In genomic region chr14:76551116-76551515, GRCh38 we compare ENCODE assay signal across 30 cellular contexts.
A peak's percentile ranks its signal among the peaks of the same experiment; 100 is the strongest.
DNase-seq lines count a peak whose midpoint lies in the region; FAIRE-seq and TF ChIP-seq lines count a peak whose summit lies in the region.
"Had no signal": no experiment of that assay in that cellular context is flagged by ENCODE, and none has a peak within 500 bp of the region (broad histone marks: within the 10 kb centered on the region; RNA-seq: fewer than 3 reads in every experiment).

No MANE protein-coding gene starts in this region.

- H3K9me3 ChIP-seq in HUES64 (ENCODE audit: insufficient read depth, low read depth, low read length) (no peaks in the 10 kb centered on the region), mammary epithelial cell (replicated peaks; ENCODE audit: insufficient read depth, low read length) (no peaks in the 10 kb centered on the region), keratinocyte (ENCODE audit: control insufficient read depth, low read depth, low read length) (no peaks in the 10 kb centered on the region)
- no peaks in the 10 kb centered on the region for H3K9me3 ChIP-seq in CD4-positive, alpha-beta memory T cell (ENCODE audit: control insufficient read depth in 1 of 2, low read length in 2 of 2)
- H3K9me3 ChIP-seq: BLaER1 treated with 17β-estradiol and CSF1 and Interleukin-3, amounts not matched to agents 10 nM and 100 nM; Caco-2; HAP-1 had no signal

- no peaks in the 10 kb centered on the region for H3K9me3 Mint-ChIP-seq in progenitor cell of endocrine pancreas (ENCODE audit: low read depth)
- H3K9me3 Mint-ChIP-seq in CD4-positive, alpha-beta memory T cell, result no peaks in the 10 kb centered on the region
- H3K9me3 Mint-ChIP-seq: CD4-positive, alpha-beta T cell; HFFc6; T-cell had no signal

- DNase-seq in ELF-1 (ENCODE audit: low read depth, low spot score), result peak; percentile 39
- no peak for DNase-seq in mammary epithelial cell
- DNase-seq in keratinocyte (ENCODE audit: low read depth, low spot score), result no peak
- no peak for DNase-seq in progenitor cell of endocrine pancreas (ENCODE audit: low spot score, unreplicated experiment)
- DNase-seq in MV-4-11 (lab: John Stamatoyannopoulos, UW), result no peak
- no peak for DNase-seq in CD4-positive, alpha-beta memory T cell
- DNase-seq: AML-193; Caco-2; CD4-positive, alpha-beta T cell; DMS 273 treated with DMSO at 0.1 percent for 48 hours; DMS79; GF-D8; HFFc6; Karpas-422; NCI-H1105; NCI-H1436 treated with DMSO at 0.1 percent for 48 hours; NCI-H187 treated with DMSO at 0.1 percent for 48 hours; NCI-H446; NCI-H524 treated with DMSO at 0.1 percent for 48 hours; NCI-H774; NK-92 treated with Interleukin-12 subunit alpha and Interleukin-12 subunit beta, amount 100 ng/mL, for 24 hours; PC-9; SHP77; T-cell had no signal

- no peaks in the 10 kb centered on the region for H3K79me2 ChIP-seq in mammary epithelial cell (ENCODE audit: insufficient read depth, low read length)
- no peaks in the 10 kb centered on the region for H3K79me2 ChIP-seq in keratinocyte (ENCODE audit: control insufficient read depth, insufficient read depth, low read length)

- no peaks in the 10 kb centered on the region for H3K36me3 ChIP-seq in HUES64 (ENCODE audit: insufficient read depth, low read length)
- H3K36me3 ChIP-seq in mammary epithelial cell (ENCODE audit: insufficient read depth, low read length), result no peaks in the 10 kb centered on the region
- no peaks in the 10 kb centered on the region for H3K36me3 ChIP-seq in keratinocyte (ENCODE audit: control insufficient read depth in 2 of 2, extremely low read depth in 1 of 2, insufficient read depth in 2 of 2, low read length in 2 of 2)
- H3K36me3 ChIP-seq in CD4-positive, alpha-beta memory T cell (ENCODE audit: insufficient read depth, low read length), result no peaks in the 10 kb centered on the region
- H3K36me3 ChIP-seq: BLaER1 treated with 17β-estradiol and CSF1 and Interleukin-3, amounts not matched to agents 10 nM and 100 nM; HAP-1 had no signal

- BruUV-seq in mammary epithelial cell (replicated peaks; lab: Mats Ljungman, UMichigan), result no TSS peak

- peaks cover 12% of the 10 kb centered on the region for H3K4me1 Mint-ChIP-seq in progenitor cell of endocrine pancreas (ENCODE audit: low read depth)
- no peaks in the 10 kb centered on the region for H3K4me1 Mint-ChIP-seq in CD4-positive, alpha-beta memory T cell
- H3K4me1 Mint-ChIP-seq: T-cell had no signal

- H3K9ac ChIP-seq in HUES64 (ENCODE audit: low read depth, low read length) (no peak overlapping the region), mammary epithelial cell (ENCODE audit: insufficient read depth, low read length) (peak overlapping the region; percentile 75), keratinocyte (ENCODE audit: control insufficient read depth, extremely low read depth, insufficient read depth, low read length) (peak overlapping the region; percentile 79)
- H3K9ac ChIP-seq: BLaER1 treated with 17β-estradiol and CSF1 and Interleukin-3, amounts not matched to agents 10 nM and 100 nM had no signal

- intact Hi-C loops in mammary epithelial cell (cut with micrococcal nuclease), result no loop called here
- intact Hi-C loops in CD4-positive, alpha-beta memory T cell (cut with micrococcal nuclease), result no loop called here

- FAIRE-seq in keratinocyte (lab: Jason Lieb, UNC), result no peak
- FAIRE-seq: A204.1, GM12891, GM19239 had no signal

- dilution Hi-C loops in mammary epithelial cell (cut with HindIII; ENCODE audit: low sequenced_read_pairs) (no loop called here), keratinocyte (cut with MboI; ENCODE audit: extremely low pct_ligation_motif_present, low sequenced_read_pairs) (no loop called here)

- TF ChIP-seq CTCF in mammary epithelial cell (conservative IDR thresholded peaks at IDR 0.05 in 1 of 2, IDR thresholded peaks at IDR 0.05 in 1 of 2; ENCODE audit: extremely low read depth in 1 of 2, insufficient read depth in 1 of 2, low read depth in 1 of 2, low read length in 2 of 2) (no peak), keratinocyte (optimal IDR thresholded peaks at IDR 0.05 in 1 of 3, IDR thresholded peaks at IDR 0.05 in 1 of 3, conservative IDR thresholded peaks at IDR 0.05 in 1 of 3; ENCODE audit: extremely low read depth in 1 of 3, insufficient read depth in 2 of 3, low read length in 3 of 3) (no peak), progenitor cell of endocrine pancreas (IDR thresholded peaks at IDR 0.05; ENCODE audit: unreplicated experiment) (no peak)

- H3K4me3 Mint-ChIP-seq in progenitor cell of endocrine pancreas (ENCODE audit: low read depth), result no peak overlapping the region
- H3K4me3 Mint-ChIP-seq in CD4-positive, alpha-beta memory T cell, result no peak overlapping the region
- H3K4me3 Mint-ChIP-seq: CD4-positive, alpha-beta T cell; HFFc6; T-cell had no signal

- H4K20me1 ChIP-seq in mammary epithelial cell (ENCODE audit: insufficient read depth, low read length), result no peaks in the 10 kb centered on the region
- H4K20me1 ChIP-seq in keratinocyte (ENCODE audit: control insufficient read depth, extremely low read depth, insufficient read depth, low read length), result no peaks in the 10 kb centered on the region
- H4K20me1 ChIP-seq: BLaER1 treated with 17β-estradiol and CSF1 and Interleukin-3, amounts not matched to agents 10 nM and 100 nM had no signal

- 58% methylated on average over 2 of the region's 2 CpGs for WGBS in HUES64
- 83% methylated on average over 2 of the region's 2 CpGs for WGBS in mammary epithelial cell (ENCODE audit: low coverage, missing lambda C conversion rate)

- H3K27ac ChIP-seq in HUES64 (ENCODE audit: low read depth, low read length), result 0 out of 2 replicates have a peak overlapping the region, but pooled peaks have one; percentile 6
- H3K27ac ChIP-seq in mammary epithelial cell (ENCODE audit: insufficient read depth, low read depth, low read length), result peak overlapping the region; percentile 97
- peak overlapping the region; percentile 97 for H3K27ac ChIP-seq in keratinocyte (ENCODE audit: control insufficient read depth, insufficient read depth, low read length)
- no peak overlapping the region for H3K27ac ChIP-seq in CD4-positive, alpha-beta memory T cell (ENCODE audit: low read depth, low read length)
- H3K27ac ChIP-seq: BLaER1 treated with 17β-estradiol and CSF1 and Interleukin-3, amounts not matched to agents 10 nM and 100 nM; PC-9 had no signal

- peaks cover 6% of the 10 kb centered on the region for H3K27me3 Mint-ChIP-seq in progenitor cell of endocrine pancreas
- H3K27me3 Mint-ChIP-seq in CD4-positive, alpha-beta memory T cell, result peaks cover 4 to 7% of the 10 kb centered on the region in 2 donors

- in situ Hi-C loops in mammary epithelial cell (cut with MboI; ENCODE audit: low sequenced_read_pairs in 2 of 2), result no loop called here

- no peaks in the 10 kb centered on the region for H3K9me1 ChIP-seq in keratinocyte (ENCODE audit: control insufficient read depth, extremely low read depth, insufficient read depth, low read length)

- peak overlapping the region; percentile 91 for H2AFZ ChIP-seq in mammary epithelial cell (ENCODE audit: low read depth, low read length)
- peak overlapping the region; percentile 66 for H2AFZ ChIP-seq in keratinocyte (ENCODE audit: control insufficient read depth, low read length)
- H2AFZ ChIP-seq: PC-9 had no signal

- CTCF ChIA-PET in mammary epithelial cell (lab: Charles Lee; ENCODE audit: low non-redundant PET), result no interaction called here
- CTCF ChIA-PET in CD4-positive, alpha-beta memory T cell (lab: Charles Lee; ENCODE audit: partially characterized antibody), result no interaction called here

- no peak overlapping the region for H3K27ac Mint-ChIP-seq in progenitor cell of endocrine pancreas
- no peak overlapping the region for H3K27ac Mint-ChIP-seq in CD4-positive, alpha-beta memory T cell
- H3K27ac Mint-ChIP-seq: CD4-positive, alpha-beta T cell; HFFc6; T-cell had no signal

- H3K4me2 ChIP-seq in mammary epithelial cell (ENCODE audit: insufficient read depth, low read depth, low read length) (peak overlapping the region; percentile 78), keratinocyte (ENCODE audit: control insufficient read depth, extremely low read depth, insufficient read depth, low read depth, low read length) (peak overlapping the region; percentile 90)
- H3K4me2 ChIP-seq: BLaER1 treated with 17β-estradiol and CSF1 and Interleukin-3, amounts not matched to agents 10 nM and 100 nM; PC-9 had no signal

- peaks cover 19% of the 10 kb centered on the region for H3K4me1 ChIP-seq in HUES64 (ENCODE audit: insufficient read depth, low read length)
- peaks cover 34% of the 10 kb centered on the region for H3K4me1 ChIP-seq in mammary epithelial cell (ENCODE audit: insufficient read depth, low read length)
- peaks cover 37% of the 10 kb centered on the region for H3K4me1 ChIP-seq in keratinocyte (ENCODE audit: control insufficient read depth, extremely low read depth, insufficient read depth, low read length)
- H3K4me1 ChIP-seq in CD4-positive, alpha-beta memory T cell (ENCODE audit: insufficient read depth, low read length), result no peaks in the 10 kb centered on the region
- H3K4me1 ChIP-seq: BLaER1 treated with 17β-estradiol and CSF1 and Interleukin-3, amounts not matched to agents 10 nM and 100 nM; Caco-2; HAP-1 had no signal

- no peaks in the 10 kb centered on the region for H3K36me3 Mint-ChIP-seq in progenitor cell of endocrine pancreas (ENCODE audit: insufficient read depth)
- H3K36me3 Mint-ChIP-seq in CD4-positive, alpha-beta memory T cell, result no peaks in the 10 kb centered on the region
- H3K36me3 Mint-ChIP-seq: T-cell had no signal

- H3K27me3 ChIP-seq in HUES64 (ENCODE audit: insufficient read depth, low read length) (no peaks in the 10 kb centered on the region), mammary epithelial cell (ENCODE audit: insufficient read depth, low read length) (no peaks in the 10 kb centered on the region), keratinocyte (ENCODE audit: control insufficient read depth, extremely low read depth, insufficient read depth, low read length) (no peaks in the 10 kb centered on the region)
- H3K27me3 ChIP-seq in CD4-positive, alpha-beta memory T cell (ENCODE audit: insufficient read depth, low read length), result no peaks in the 10 kb centered on the region
- H3K27me3 ChIP-seq: BLaER1 treated with 17β-estradiol and CSF1 and Interleukin-3, amounts not matched to agents 10 nM and 100 nM had no signal

- H3K4me3 ChIP-seq in HUES64 (ENCODE audit: low read length), result no peak overlapping the region
- H3K4me3 ChIP-seq in mammary epithelial cell (replicated peaks in 1 of 3; ENCODE audit: insufficient read depth in 1 of 3, low read depth in 2 of 3, low read length in 3 of 3), result no peak overlapping the region
- H3K4me3 ChIP-seq in keratinocyte (ENCODE audit: control insufficient read depth in 2 of 3, extremely low read depth in 1 of 3, insufficient read depth in 2 of 3, low read depth in 1 of 3, low read length in 3 of 3), result peak overlapping the region in 2 of 3 experiments; percentile 23 to 48
- H3K4me3 ChIP-seq in CD4-positive, alpha-beta memory T cell (ENCODE audit: low read length in 2 of 2), result no peak overlapping the region
- H3K4me3 ChIP-seq: BLaER1 treated with 17β-estradiol and CSF1 and Interleukin-3, amounts not matched to agents 10 nM and 100 nM; HAP-1; PC-9 had no signal

- POLR2A ChIA-PET in CD4-positive, alpha-beta memory T cell (lab: Charles Lee; ENCODE audit: partially characterized antibody), result no interaction called here

Comparison
In these comparisons a context has a peak if more than half of its experiments do, and no peak if none do; other contexts are left out.
1. H3K4me3 ChIP-seq: peak in keratinocyte (2 of 3); none in HUES64 (single experiment), mammary epithelial cell (0 of 3) and CD4-positive, alpha-beta memory T cell (0 of 2).